Comparison of ENCODE assay signal across 1 cellular context in genomic region chr9:14246951-14247350, GRCh38.
TF ChIP-seq lines count a peak whose summit lies in the region.

No MANE protein-coding gene starts in this region.

TF ChIP-seq in WTC11, 78 proteins besides CTCF, POLR2A, EP300 and RAD21 (continued from another document):
- TF ChIP-seq E2F4 (CRISPR knock-in tag; IDR thresholded peaks at IDR 0.05; ENCODE audit: borderline replicate concordance, low read depth), result no peak
- TF ChIP-seq GRHL2 (CRISPR knock-in tag; IDR thresholded peaks at IDR 0.05; ENCODE audit: insufficient replicate concordance, severe bottlenecking), result no peak
- TF ChIP-seq, protein P1, sequence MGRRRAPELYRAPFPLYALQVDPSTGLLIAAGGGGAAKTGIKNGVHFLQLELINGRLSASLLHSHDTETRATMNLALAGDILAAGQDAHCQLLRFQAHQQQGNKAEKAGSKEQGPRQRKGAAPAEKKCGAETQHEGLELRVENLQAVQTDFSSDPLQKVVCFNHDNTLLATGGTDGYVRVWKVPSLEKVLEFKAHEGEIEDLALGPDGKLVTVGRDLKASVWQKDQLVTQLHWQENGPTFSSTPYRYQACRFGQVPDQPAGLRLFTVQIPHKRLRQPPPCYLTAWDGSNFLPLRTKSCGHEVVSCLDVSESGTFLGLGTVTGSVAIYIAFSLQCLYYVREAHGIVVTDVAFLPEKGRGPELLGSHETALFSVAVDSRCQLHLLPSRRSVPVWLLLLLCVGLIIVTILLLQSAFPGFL (CRISPR knock-in tag; IDR thresholded peaks at IDR 0.05; ENCODE audit: borderline replicate concordance), result no peak
